Comparison of ENCODE assay signal across 1 cellular context in genomic region chr21:27164208-27165172, GRCh38.
TF ChIP-seq lines count a peak whose summit lies in the region.

No MANE protein-coding gene starts in this region.

TF ChIP-seq in IMR-90, 13 proteins besides CTCF, POLR2A, EP300 and RAD21 (continued from another document):
- TF ChIP-seq ELK1 (IDR thresholded peaks at IDR 0.05; ENCODE audit: borderline replicate concordance, low read depth, low read length) (no peak), MAZ (IDR thresholded peaks at IDR 0.05; ENCODE audit: borderline replicate concordance, low read depth, low read length) (no peak), RFX5 (IDR thresholded peaks at IDR 0.05; ENCODE audit: low read depth, low read length) (no peak), CHD1 (IDR thresholded peaks at IDR 0.05; ENCODE audit: low read depth, low read length) (no peak), MXI1 (IDR thresholded peaks at IDR 0.05; ENCODE audit: borderline replicate concordance, low read depth, low read length) (no peak), NFE2L2 (IDR thresholded peaks at IDR 0.05; ENCODE audit: low read depth, low read length) (no peak), BHLHE40 (IDR thresholded peaks at IDR 0.05; ENCODE audit: low read depth, low read length) (no peak)
